16 cellular contexts compared by ENCODE assay signal in the genomic region with DNA sequence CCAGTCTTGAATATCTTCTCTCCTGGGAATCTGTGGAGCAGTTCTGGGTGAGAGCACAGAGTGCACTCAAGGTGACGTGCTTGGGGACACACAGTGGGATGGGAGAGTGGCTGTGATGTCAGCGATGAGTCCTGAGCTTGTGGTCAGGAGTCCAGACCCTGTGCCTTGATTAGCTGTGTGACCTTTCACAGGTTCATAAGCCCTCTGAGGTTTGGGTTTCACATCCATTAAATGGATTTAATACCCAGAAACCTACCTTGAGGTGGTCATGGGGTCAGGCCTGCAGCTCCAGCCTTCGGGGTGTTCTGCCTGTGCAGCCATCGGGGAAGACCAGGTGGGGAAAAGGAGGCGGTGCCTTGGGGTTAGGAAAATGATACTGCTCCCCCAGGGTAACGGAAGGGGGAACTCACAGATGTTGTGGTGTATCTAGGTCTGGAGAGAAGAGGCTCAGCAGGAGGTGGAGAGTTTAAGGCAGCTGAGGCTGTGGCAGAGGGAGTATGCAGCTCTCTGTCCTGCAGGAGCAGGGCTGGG. TPM values are rescaled to one million over a fixed set of nuclear protein-coding genes. Genes with fewer than 3 reads are reported as not detected.
A peak's percentile ranks its signal among the peaks of the same experiment; 100 is the strongest.
DNase-seq lines count a peak whose midpoint lies in the region; ATAC-seq and TF ChIP-seq lines count a peak whose summit lies in the region.
"Had no signal": no experiment of that assay in that cellular context is flagged by ENCODE, and none has a peak within 500 bp of the region (broad histone marks: within the 10 kb centered on the region; RNA-seq: fewer than 3 reads in every experiment).

No MANE protein-coding gene starts in this region.

- TF ChIP-seq CTCF in nephron progenitor cell (IDR thresholded peaks at IDR 0.05) (no peak), Calu3 (IDR thresholded peaks at IDR 0.05; ENCODE audit: unreplicated experiment) (no peak)

- peak overlapping the region; percentile 74 for H3K27ac Mint-ChIP-seq in nephron progenitor cell
- no peak overlapping the region for H3K27ac Mint-ChIP-seq in Calu3 (ENCODE audit: unreplicated experiment)
- H3K27ac Mint-ChIP-seq: B cell; dendritic cell treated with granulocyte-macrophage colony-stimulating factor and Interleukin-4, amounts not matched to agents 40 ng/mL and 50 ng/mL, for 4 days had no signal

- H3K4me3 ChIP-seq in Jurkat, Clone E6-1 (ENCODE audit: low read length): no peak overlapping the region
- H3K4me3 ChIP-seq: left ventricle myocardium inferior, tibial nerve had no signal

- H3K27me3 Mint-ChIP-seq in nephron progenitor cell (ENCODE audit: low read depth, poor library complexity) (peaks cover 16% of the 10 kb centered on the region), Calu3 (ENCODE audit: unreplicated experiment) (peaks cover 96% of the 10 kb centered on the region)

- peak; percentile 48 for DNase-seq in Jurkat, Clone E6-1 (ENCODE audit: low read depth, low spot score)
- DNase-seq in nephron progenitor cell (no peak), NK-92 (lab: John Stamatoyannopoulos, UW; ENCODE audit: unreplicated experiment) (no peak), DMS79 treated with DMSO at 0.1 percent for 48 hours (lab: John Stamatoyannopoulos, UW) (no peak), Calu3 (no peak)
- DNase-seq: activated gamma-delta T cell treated with Interleukin-2 at 50 U/mL for 16 hours, hypothalamus, left ventricle myocardium inferior, retina, SK-N-SH had no signal

- H3K36me3 Mint-ChIP-seq in nephron progenitor cell (ENCODE audit: low read depth) (no peaks in the 10 kb centered on the region), Calu3 (ENCODE audit: insufficient read depth, unreplicated experiment) (no peaks in the 10 kb centered on the region)

- CTCF ChIA-PET in Calu3 (lab: Charles Lee): interaction anchor here (0.8 to 1.1 kb wide), 2 partner anchors 21 to 305 kb away, joined by 3 read pairs; no protein-coding TSS in a partner anchor

- intact Hi-C loops in Calu3 (cut with micrococcal nuclease; ENCODE audit: unreplicated experiment): no loop called here

- ATAC-seq in GM18909 (IDR thresholded peaks at IDR 0.05; ENCODE audit: poor library complexity, unreplicated experiment) (peak; percentile 56), GM21619 (IDR thresholded peaks at IDR 0.05; ENCODE audit: unreplicated experiment) (peak; percentile 55)

- H3K9me3 Mint-ChIP-seq in nephron progenitor cell (no peaks in the 10 kb centered on the region), Calu3 (ENCODE audit: low read depth, unreplicated experiment) (no peaks in the 10 kb centered on the region)
- H3K9me3 Mint-ChIP-seq: dendritic cell treated with granulocyte-macrophage colony-stimulating factor and Interleukin-4, amounts not matched to agents 40 ng/mL and 50 ng/mL, for 4 days; nephron had no signal

- no TSS peak for BruUV-seq in Calu3 (replicated peaks; lab: Mats Ljungman, UMichigan)

- H3K4me1 Mint-ChIP-seq in nephron progenitor cell (peaks cover 52% of the 10 kb centered on the region), Calu3 (ENCODE audit: low read depth, unreplicated experiment) (no peaks in the 10 kb centered on the region)

- H3K4me3 Mint-ChIP-seq in nephron progenitor cell: no peak overlapping the region
- H3K4me3 Mint-ChIP-seq in Calu3 (ENCODE audit: low read depth, unreplicated experiment): no peak overlapping the region
- H3K4me3 Mint-ChIP-seq: B cell; dendritic cell treated with granulocyte-macrophage colony-stimulating factor and Interleukin-4, amounts not matched to agents 40 ng/mL and 50 ng/mL, for 4 days; nephron had no signal

RNA-seq across cellular contexts. Expression of gene ETV3, which starts 38.5 kb away (rescaled TPM):
- polyA plus RNA-seq in Jurkat, Clone E6-1 (2012; ENCODE audit: insufficient read depth, insufficient read length): 8.1 TPM
- total RNA-seq in Calu3 (2022): 39.7 and 50.0 TPM in 2 replicates
